In the genomic region with DNA sequence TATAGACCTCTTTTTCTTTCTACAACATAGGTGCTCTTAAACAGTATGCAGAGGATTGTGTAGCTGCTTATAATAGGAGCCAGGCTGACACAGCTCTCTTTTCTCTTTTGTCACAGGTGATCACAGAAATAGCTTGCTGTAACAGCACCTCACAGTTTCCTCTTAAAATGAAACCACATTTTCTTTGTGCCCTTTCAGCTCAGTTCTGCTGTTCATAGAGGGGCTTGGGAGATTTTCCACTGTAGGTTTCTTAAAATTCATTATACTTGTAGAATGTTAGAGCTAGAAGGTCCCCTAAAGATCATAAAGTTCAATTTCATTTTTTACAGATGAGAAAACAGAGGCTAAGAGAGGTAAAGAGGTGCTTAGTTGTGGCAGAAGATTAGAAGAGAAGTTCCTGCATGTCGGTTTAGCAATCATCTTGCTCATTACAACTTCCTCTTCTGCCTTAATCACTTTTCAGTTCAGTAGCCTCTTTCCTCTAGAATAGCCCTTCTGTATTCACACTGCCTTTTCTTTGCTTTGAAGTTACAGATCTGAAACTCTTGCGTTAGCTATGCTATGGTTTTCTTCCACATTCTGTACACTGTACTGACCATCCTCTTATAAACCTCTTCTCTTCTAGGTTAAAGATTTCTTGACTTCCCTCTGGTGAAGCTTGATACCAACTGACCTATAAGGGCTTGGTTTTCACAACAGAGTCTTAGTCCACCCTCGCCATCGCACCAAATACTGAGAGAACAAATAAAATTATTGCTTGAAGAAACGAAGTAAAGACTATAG, we compare ENCODE assay signal across 8 cellular contexts. TPM values are rescaled to one million over a fixed set of nuclear protein-coding genes. Genes with fewer than 3 reads are reported as not detected.
A peak's percentile ranks its signal among the peaks of the same experiment; 100 is the strongest.
DNase-seq lines count a peak whose midpoint lies in the region; ATAC-seq, FAIRE-seq and TF ChIP-seq lines count a peak whose summit lies in the region.

No MANE protein-coding gene starts in this region.

- H3K27me3 ChIP-seq in small intestine (ENCODE audit: control insufficient read depth in 2 of 2, insufficient read depth in 2 of 2, low read length in 2 of 2) (no peaks in the 10 kb centered on the region), GM23338 (ENCODE audit: insufficient read depth) (no peaks in the 10 kb centered on the region)

- FAIRE-seq in small intestine (lab: Jason Lieb, UNC): no peak

- peak; percentile 55 for ATAC-seq in HG02981 (IDR thresholded peaks at IDR 0.05; ENCODE audit: unreplicated experiment)
- no peak for ATAC-seq in GM23338

- WGBS in small intestine, 3 donors: 61 to 73% (median 64%) methylated on average over 5 of the region's 5 CpGs

- no peak overlapping the region for H2AFZ ChIP-seq in GM23338

- POLR2A ChIA-PET in activated CD4-positive, alpha-beta T cell treated with anti-CD3 and anti-CD28 coated beads, Interleukin-2, amount 10 ng/mL, durations not matched to agents 7 days and 5 days (lab: Charles Lee): interaction anchor here (1.2 kb wide), 1 partner anchor 34 kb away, joined by 6 read pairs; no protein-coding TSS in a partner anchor

- H3K27ac ChIP-seq in small intestine (ENCODE audit: low read depth in 1 of 2, low read length in 1 of 2) (peak overlapping the region; percentile 78 to 85), GM23338 (ENCODE audit: low read depth) (no peak overlapping the region)

- H3K4me1 ChIP-seq in small intestine (ENCODE audit: control insufficient read depth in 2 of 2, insufficient read depth in 1 of 2, low read depth in 1 of 2, low read length in 1 of 2) (no peaks in the 10 kb centered on the region), GM23338 (ENCODE audit: insufficient read depth) (peaks cover 19% of the 10 kb centered on the region)

- H3K4me3 Mint-ChIP-seq in activated CD4-positive, alpha-beta T cell treated with anti-CD3 and anti-CD28 coated beads, Interleukin-2, amount 10 ng/mL, durations not matched to agents 7 days and 5 days: peak overlapping the region; percentile 68
- H3K4me3 Mint-ChIP-seq in GM23338: no peak overlapping the region

- CTCF ChIA-PET in activated CD4-positive, alpha-beta T cell treated with anti-CD3 and anti-CD28 coated beads, Interleukin-2, amount 10 ng/mL, durations not matched to agents 7 days and 5 days (lab: Charles Lee): interaction anchor here (0.7 to 2.1 kb wide), 4 partner anchors 15 to 105 kb away, joined by 3 to 8 read pairs (median 4); partner anchors contain the start of gene C21orf91

- H3K27me3 Mint-ChIP-seq in activated CD4-positive, alpha-beta T cell treated with anti-CD3 and anti-CD28 coated beads, Interleukin-2, amount 10 ng/mL, durations not matched to agents 7 days and 5 days: no peaks in the 10 kb centered on the region
- H3K27me3 Mint-ChIP-seq in GM23338 (ENCODE audit: insufficient read depth, low read depth, poor library complexity): no peaks in the 10 kb centered on the region

- H4K20me1 ChIP-seq in GM23338 (replicated peaks; ENCODE audit: insufficient read depth): no peaks in the 10 kb centered on the region

- H3K79me2 ChIP-seq in GM23338 (replicated peaks; ENCODE audit: insufficient read depth): no peaks in the 10 kb centered on the region

- no peak overlapping the region for H3K4me2 ChIP-seq in GM23338

- H3K36me3 ChIP-seq in small intestine (ENCODE audit: control insufficient read depth in 2 of 2, insufficient read depth in 2 of 2, low read length in 2 of 2): peaks cover 0 to 12% of the 10 kb centered on the region in 2 donors
- peaks cover 8% of the 10 kb centered on the region; the same call in 1 of the 2 replicates for H3K36me3 ChIP-seq in GM23338 (ENCODE audit: insufficient read depth)

- H3K4me1 Mint-ChIP-seq in activated CD4-positive, alpha-beta T cell treated with anti-CD3 and anti-CD28 coated beads, Interleukin-2, amount 10 ng/mL, durations not matched to agents 7 days and 5 days: peaks cover 97% of the 10 kb centered on the region
- H3K4me1 Mint-ChIP-seq in GM23338: peaks cover 17% of the 10 kb centered on the region

- no peaks in the 10 kb centered on the region for H3K9me3 ChIP-seq in small intestine (ENCODE audit: control insufficient read depth, low read depth)

- peaks cover 3% of the 10 kb centered on the region for H3K9me2 ChIP-seq in GM23338 (ENCODE audit: insufficient read depth)

- peak overlapping the region; percentile 97 for H3K27ac Mint-ChIP-seq in activated CD4-positive, alpha-beta T cell treated with anti-CD3 and anti-CD28 coated beads, Interleukin-2, amount 10 ng/mL, durations not matched to agents 7 days and 5 days
- no peak overlapping the region for H3K27ac Mint-ChIP-seq in GM23338

- no peaks in the 10 kb centered on the region for H3F3A ChIP-seq in GM23338 (replicated peaks; ENCODE audit: low read depth)

- peak; percentile 52 for DNase-seq in activated CD4-positive, alpha-beta T cell treated with anti-CD3 and anti-CD28 coated beads, Interleukin-2, amount 10 ng/mL, durations not matched to agents 7 days and 5 days
- DNase-seq in activated CD4-positive, alpha-beta T cell treated with anti-CD3 and anti-CD28 coated beads, Interleukin-2, amount 50 U/mL, for 1 hour: no peak
- peak; percentile 98 for DNase-seq in SIG-M5 treated with dmso at 0.1 percent for 504 hours (lab: John Stamatoyannopoulos, UW; ENCODE audit: unreplicated experiment)
- DNase-seq in small intestine: peak; percentile 24
- DNase-seq in GM23338 (ENCODE audit: low spot score): no peak
- no peak for DNase-seq in A172 (ENCODE audit: low spot score)
- DNase-seq in cerebellar cortex (ENCODE audit: low spot score): no peak

- H3K9me3 Mint-ChIP-seq in activated CD4-positive, alpha-beta T cell treated with anti-CD3 and anti-CD28 coated beads, Interleukin-2, amount 10 ng/mL, durations not matched to agents 7 days and 5 days: peaks cover 18% of the 10 kb centered on the region
- H3K9me3 Mint-ChIP-seq in GM23338: peaks cover 5% of the 10 kb centered on the region; the same call in 2 of the 3 replicates

- H3K4me3 ChIP-seq in small intestine (ENCODE audit: low read depth in 1 of 2, low read length in 2 of 2) (no peak overlapping the region), GM23338 (no peak overlapping the region)

- H3K36me3 Mint-ChIP-seq in activated CD4-positive, alpha-beta T cell treated with anti-CD3 and anti-CD28 coated beads, Interleukin-2, amount 10 ng/mL, durations not matched to agents 7 days and 5 days (ENCODE audit: low read depth): peaks cover 70% of the 10 kb centered on the region
- peaks cover 53% of the 10 kb centered on the region for H3K36me3 Mint-ChIP-seq in GM23338 (ENCODE audit: low read depth)

- TF ChIP-seq CTCF in GM23338 (conservative IDR thresholded peaks at IDR 0.05; ENCODE audit: low read depth in 2 of 2): no peak

TF ChIP-seq in GM23338, 12 proteins besides CTCF, POLR2A, EP300 and RAD21 (continues in another document):
- no peak for TF ChIP-seq NANOG (IDR thresholded peaks at IDR 0.05; ENCODE audit: borderline replicate concordance)

RNA-seq across cellular contexts. Expression of gene C21orf91, which starts 35.1 kb away (rescaled TPM):
- 10 to 100 TPM; 41.5 to 56.3 TPM for total RNA-seq in activated CD4-positive, alpha-beta T cell treated with anti-CD3 and anti-CD28 coated beads, Interleukin-2, amount 10 ng/mL, durations not matched to agents 7 days and 5 days
- polyA plus RNA-seq in small intestine: 1 to 10 TPM; 1.8 to 2.2 (median 2.0) TPM
- 18.6 and 20.0 TPM in 2 replicates for total RNA-seq in GM23338 (2014; rRNA removed; shearing (Covaris generic))
- polyA plus RNA-seq in GM23338 (2016; fragmentation: Nextera tagmentation; extraction: Ambion mirVana): 7.3 and 10.9 TPM in 2 replicates
- 11.4 and 14.4 TPM in 2 replicates for total RNA-seq in A172 (2014; rRNA removed; shearing (Covaris generic))

Comparison
In these comparisons a context has a peak if more than half of its experiments do, and no peak if none do; other contexts are left out.
1. DNase-seq: peak in activated CD4-positive, alpha-beta T cell treated with anti-CD3 and anti-CD28 coated beads, Interleukin-2, amount 10 ng/mL, durations not matched to agents 7 days and 5 days (single experiment), SIG-M5 treated with dmso at 0.1 percent for 504 hours (single experiment) and small intestine (single experiment); none in activated CD4-positive, alpha-beta T cell treated with anti-CD3 and anti-CD28 coated beads, Interleukin-2, amount 50 U/mL, for 1 hour (single experiment), GM23338 (single experiment), A172 (single experiment) and cerebellar cortex (single experiment).